Comparison of ENCODE assay signal across 8 cellular contexts in the genomic region with DNA sequence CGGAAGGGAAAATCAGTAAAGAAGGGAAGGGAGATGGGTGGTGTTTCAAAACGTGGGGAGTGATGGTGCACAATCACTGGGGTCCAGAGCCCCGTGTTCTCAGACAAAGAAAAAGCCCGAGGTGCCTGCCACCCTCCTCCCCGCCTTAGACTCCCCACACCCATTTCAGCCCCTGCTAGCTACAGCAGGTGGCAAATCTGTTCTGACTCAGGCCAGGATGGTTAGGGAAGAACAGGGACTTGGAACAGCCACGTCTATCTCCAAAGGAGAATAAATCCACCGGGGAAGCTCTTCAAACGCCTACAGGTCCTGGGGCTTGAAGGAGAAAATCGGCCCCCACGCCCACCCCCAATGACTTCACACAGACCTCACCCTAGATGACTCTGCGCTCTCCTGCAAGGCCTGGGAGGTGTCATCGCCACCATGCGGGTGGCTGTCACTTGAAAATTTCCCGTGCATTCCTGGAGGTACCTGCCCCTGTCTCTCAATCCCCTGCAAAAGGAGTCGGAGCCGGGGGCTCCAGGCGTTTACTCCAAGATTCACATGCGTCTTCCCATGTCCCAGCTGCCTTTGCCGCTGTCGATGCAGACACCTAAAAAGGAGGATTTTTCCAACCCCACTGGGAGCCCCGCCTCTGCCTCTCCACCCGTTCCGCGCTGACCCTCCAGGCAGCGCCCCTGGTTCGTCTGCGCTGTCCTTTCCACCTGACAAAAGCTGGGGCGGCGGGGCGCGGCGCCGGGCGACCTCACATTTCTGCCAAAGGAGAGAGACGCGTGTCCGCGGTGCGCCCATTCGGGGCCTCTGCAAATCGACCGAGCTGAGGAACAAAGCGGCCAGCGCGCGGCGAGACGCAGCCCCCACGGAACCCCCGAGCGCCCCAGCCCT. TPM values are rescaled to one million over a fixed set of nuclear protein-coding genes. Genes with fewer than 3 reads are reported as not detected.
A peak's percentile ranks its signal among the peaks of the same experiment; 100 is the strongest.
DNase-seq lines count a peak whose midpoint lies in the region; ATAC-seq and TF ChIP-seq lines count a peak whose summit lies in the region.

No MANE protein-coding gene starts in this region.

- TF ChIP-seq CTCF in BE2C (IDR thresholded peaks at IDR 0.05; ENCODE audit: low read depth, low read length) (no peak), mucosa of descending colon (IDR thresholded peaks at IDR 0.05) (no peak)

- no peaks in the 10 kb centered on the region for H3K36me3 ChIP-seq in BE2C
- no peaks in the 10 kb centered on the region for H3K36me3 ChIP-seq in mucosa of descending colon (ENCODE audit: low read depth)
- no peaks in the 10 kb centered on the region for H3K36me3 ChIP-seq in urinary bladder (ENCODE audit: insufficient read depth)

- peak overlapping the region; percentile 18 for H3K27ac ChIP-seq in caudate nucleus (ENCODE audit: low read depth, low read length)
- H3K27ac ChIP-seq in urinary bladder (ENCODE audit: low read depth) = no peak overlapping the region

- peak overlapping the region; percentile 43 for H3K4me3 ChIP-seq in BE2C (ENCODE audit: low read depth, low read length)
- H3K4me3 ChIP-seq in mucosa of descending colon = no peak overlapping the region
- H3K4me3 ChIP-seq in urinary bladder (ENCODE audit: low read depth, low read length) = peak overlapping the region; percentile 61

- no peaks in the 10 kb centered on the region for H3K4me1 ChIP-seq in BE2C
- peaks cover 9% of the 10 kb centered on the region for H3K4me1 ChIP-seq in mucosa of descending colon (ENCODE audit: low read depth)
- no peaks in the 10 kb centered on the region for H3K4me1 ChIP-seq in urinary bladder (ENCODE audit: insufficient read depth)

- H3K9me3 ChIP-seq in BE2C (no peaks in the 10 kb centered on the region), mucosa of descending colon (no peaks in the 10 kb centered on the region)

- H3K27me3 ChIP-seq in BE2C = peaks cover 19% of the 10 kb centered on the region

- intact Hi-C loops in mucosa of descending colon (cut with DNase I, micrococcal nuclease) = no loop called here

- peak; percentile 6 for ATAC-seq in mucosa of descending colon
- ATAC-seq in HG03025 (IDR thresholded peaks at IDR 0.05; ENCODE audit: low FRiP score, unreplicated experiment) = no peak
- ATAC-seq in GM19397 (IDR thresholded peaks at IDR 0.05; ENCODE audit: unreplicated experiment) = no peak

- 4% methylated on average over 51 of the region's 51 CpGs for WGBS in urinary bladder

- DNase-seq in BE2C (peak; percentile 8), HK-2 (ENCODE audit: unreplicated experiment) (peak; percentile 7), caudate nucleus (lab: John Stamatoyannopoulos, UW) (peak in 23 of 61 donors; percentile 24 to 66 (median 47)), mucosa of descending colon (no peak), H4 (ENCODE audit: low spot score) (no peak)

RNA-seq across cellular contexts. Expression of gene REEP1, which starts 0.8 kb away (rescaled TPM):
- polyA plus RNA-seq in BE2C (2012; ENCODE audit: insufficient read depth, insufficient read length, low read depth) = 1.1 TPM
- 10 to 100 TPM in 1 of 3 donors, 1 to 10 TPM in 2; 3.8 to 50.3 (median 6.1) TPM for total RNA-seq in mucosa of descending colon
- 21.9 TPM for total RNA-seq in urinary bladder
- polyA plus RNA-seq in urinary bladder = 39.5 TPM
- total RNA-seq in H4 (2014; rRNA removed; shearing (Covaris generic)) = 1.6 and 1.8 TPM in 2 replicates

Comparison
In these comparisons a context has a peak if more than half of its experiments do, and no peak if none do; other contexts are left out.
1. DNase-seq: peak in BE2C (single experiment) and HK-2 (single experiment); none in mucosa of descending colon (0 of 3) and H4 (single experiment).